12 cellular contexts compared by ENCODE assay signal in genomic region chr22:29044657-29045176, GRCh38. TPM values are rescaled to one million over a fixed set of nuclear protein-coding genes. Genes with fewer than 3 reads are reported as not detected.
DNase-seq lines count a peak whose midpoint lies in the region; ATAC-seq, FAIRE-seq and TF ChIP-seq lines count a peak whose summit lies in the region.
"Had no signal": no experiment of that assay in that cellular context is flagged by ENCODE, and none has a peak within 500 bp of the region (broad histone marks: within the 10 kb centered on the region; RNA-seq: fewer than 3 reads in every experiment).

No MANE protein-coding gene starts in this region.

- H3K9me2 ChIP-seq in hepatocyte (replicated peaks; ENCODE audit: insufficient read depth) = no peaks in the 10 kb centered on the region

- CTCF ChIA-PET in GM12878 (lab: Yijun Ruan, JAX) = interaction anchor here (5.5 kb wide), 1 partner anchor 201 kb away, joined by 28 read pairs; no protein-coding TSS in a partner anchor
- CTCF ChIA-PET in activated CD8-positive, alpha-beta memory T cell treated with anti-CD3 and anti-CD28 coated beads, Interleukin-2, amount 10 ng/mL, durations not matched to agents 7 days and 5 days (lab: Charles Lee) = interaction anchor here (0.7 to 6.1 kb wide), 2 partner anchors 187 to 192 kb away, joined by 4 to 56 read pairs; no protein-coding TSS in a partner anchor

- DNase-seq in HFFc6 (peak; percentile 74), GM12878 (ENCODE audit: low read depth, low spot score) (no peak), hepatocyte (ENCODE audit: low spot score) (peak; percentile 28), stromal cell of bone marrow (ENCODE audit: low read depth) (peak; percentile 67)
- DNase-seq in activated CD8-positive, alpha-beta memory T cell treated with anti-CD3 and anti-CD28 coated beads, Interleukin-2, amount 10 ng/mL, durations not matched to agents 7 days and 5 days = no peak
- no peak for DNase-seq in activated naive CD4-positive, alpha-beta T cell treated with anti-CD3 and anti-CD28 coated beads, Interleukin-2, amount 50 U/mL, for 16 hours
- DNase-seq: immature natural killer cell, NCI-H2171 had no signal

- H3K4me3 Mint-ChIP-seq in HFFc6 = peak overlapping the region; percentile 78
- H3K4me3 Mint-ChIP-seq in activated CD8-positive, alpha-beta memory T cell treated with anti-CD3 and anti-CD28 coated beads, Interleukin-2, amount 10 ng/mL, durations not matched to agents 7 days and 5 days = no peak overlapping the region
- H3K4me3 Mint-ChIP-seq: immature natural killer cell had no signal

- SMC1A ChIA-PET in GM12878 (lab: Charles Lee; ENCODE audit: uncharacterized antibody, unreplicated experiment) = interaction anchor here (1.2 to 3.0 kb wide), 2 partner anchors 26 to 109 kb away, joined by 3 to 7 read pairs; no protein-coding TSS in a partner anchor

- no peak for TF ChIP-seq POLR2A in GM12878 (IDR thresholded peaks at IDR 0.05; ENCODE audit: low read depth, low read length)

- H3K27me3 ChIP-seq in GM12878 (replicated peaks in 1 of 2; ENCODE audit: control insufficient read depth in 2 of 2, insufficient read depth in 2 of 2, low read length in 1 of 2) = no peaks in the 10 kb centered on the region; a peak in 1 of 4 replicates
- H3K27me3 ChIP-seq in hepatocyte = no peaks in the 10 kb centered on the region

- H2AFZ ChIP-seq in GM12878 (ENCODE audit: control insufficient read depth, low read depth, low read length) (no peak overlapping the region), hepatocyte (no peak overlapping the region)

- H3K36me3 ChIP-seq in GM12878 (ENCODE audit: control insufficient read depth in 2 of 2, insufficient read depth in 2 of 2, low read length in 1 of 2) (peaks cover 0 to 15% of the 10 kb centered on the region in 2 experiments; a peak in 2 of 4 replicates), hepatocyte (replicated peaks; ENCODE audit: insufficient read depth, low read depth) (no peaks in the 10 kb centered on the region)

- POLR2A ChIA-PET in GM12878 (lab: Charles Lee) = interaction anchor here (0.6 kb wide), 2 partner anchors 78 to 199 kb away, joined by 4 to 6 read pairs; no protein-coding TSS in a partner anchor

- no peaks in the 10 kb centered on the region for H3K79me2 ChIP-seq in GM12878 (ENCODE audit: control insufficient read depth, insufficient read depth, low read length)
- peaks cover 10% of the 10 kb centered on the region for H3K79me2 ChIP-seq in hepatocyte

- H3K4me2 ChIP-seq in GM12878 (ENCODE audit: control insufficient read depth, insufficient read depth) = no peak overlapping the region
- H3K4me2 ChIP-seq in hepatocyte = no peak overlapping the region

- H3K27ac Mint-ChIP-seq in HFFc6 = peak overlapping the region; percentile 98
- H3K27ac Mint-ChIP-seq in activated CD8-positive, alpha-beta memory T cell treated with anti-CD3 and anti-CD28 coated beads, Interleukin-2, amount 10 ng/mL, durations not matched to agents 7 days and 5 days = no peak overlapping the region
- H3K27ac Mint-ChIP-seq: immature natural killer cell had no signal

- H3K4me3 ChIP-seq in GM12878 (no peak overlapping the region), hepatocyte (no peak overlapping the region)

- RAD21 ChIA-PET in GM12878 (lab: Charles Lee; ENCODE audit: unreplicated experiment) = interaction anchor here (0.8 kb wide), 1 partner anchor 109 kb away, joined by 3 read pairs; no protein-coding TSS in a partner anchor

- no peak overlapping the region for H3K9ac ChIP-seq in GM12878 (ENCODE audit: control insufficient read depth, insufficient read depth, low read length)

- no peaks in the 10 kb centered on the region for H3K9me3 Mint-ChIP-seq in HFFc6
- no peaks in the 10 kb centered on the region for H3K9me3 Mint-ChIP-seq in activated CD8-positive, alpha-beta memory T cell treated with anti-CD3 and anti-CD28 coated beads, Interleukin-2, amount 10 ng/mL, durations not matched to agents 7 days and 5 days (ENCODE audit: low read depth)
- H3K9me3 Mint-ChIP-seq: immature natural killer cell had no signal

- intact Hi-C loops in GM12878 (cut with micrococcal nuclease; ENCODE audit: unreplicated experiment) = loop anchor here (10.0 kb wide), 1 partner anchor 110 kb away; no protein-coding TSS in a partner anchor

- no peaks in the 10 kb centered on the region for H4K20me1 ChIP-seq in GM12878 (ENCODE audit: control insufficient read depth, insufficient read depth)
- no peaks in the 10 kb centered on the region for H4K20me1 ChIP-seq in hepatocyte (ENCODE audit: insufficient read depth, poor library complexity, severe bottlenecking)

- H3K9me3 ChIP-seq in GM12878 (replicated peaks; ENCODE audit: control insufficient read depth, insufficient read depth, low read length) = no peaks in the 10 kb centered on the region
- no peaks in the 10 kb centered on the region for H3K9me3 ChIP-seq in hepatocyte (ENCODE audit: low read depth)

- H3K27ac ChIP-seq in GM12878 (ENCODE audit: control insufficient read depth, insufficient read depth) (no peak overlapping the region), hepatocyte (peak overlapping the region; percentile 46)

- TF ChIP-seq EP300 in GM12878 (IDR thresholded peaks at IDR 0.05; ENCODE audit: borderline replicate concordance in 1 of 2, control insufficient read depth in 1 of 2, low read depth in 2 of 2, low read length in 2 of 2) = no peak

- no peak for ATAC-seq in GM12878
- no peak for ATAC-seq in activated CD8-positive, alpha-beta memory T cell treated with anti-CD3 and anti-CD28 coated beads, Interleukin-2, amount 10 ng/mL, durations not matched to agents 7 days and 5 days
- ATAC-seq in HG03025 (IDR thresholded peaks at IDR 0.05; ENCODE audit: low FRiP score, unreplicated experiment) = no peak
- no peak for ATAC-seq in HG03139 (IDR thresholded peaks at IDR 0.05; ENCODE audit: unreplicated experiment)

- no peak for TF ChIP-seq RAD21 in GM12878 (IDR thresholded peaks at IDR 0.05; ENCODE audit: insufficient read depth, low read depth, low read length)

- in situ Hi-C loops in GM12878 (cut with MboI) = loop anchor here (25.0 kb wide), 1 partner anchor 1007 kb away; no protein-coding TSS in a partner anchor

- H3K4me1 ChIP-seq in GM12878 (ENCODE audit: control insufficient read depth, insufficient read depth, low read length) (no peaks in the 10 kb centered on the region), hepatocyte (ENCODE audit: insufficient read depth) (peaks cover 3% of the 10 kb centered on the region)

- WGBS in GM12878 (ENCODE audit: insufficient coverage, insufficient replicate concordance, low lambda C conversion rate, missing lambda C conversion rate) = 46% methylated on average over 13 of the region's 13 CpGs
- 81% methylated on average over 13 of the region's 13 CpGs for WGBS in hepatocyte (ENCODE audit: low lambda C conversion rate, missing lambda C conversion rate)

- peak; percentile 31 for FAIRE-seq in GM12878 (lab: Jason Lieb, UNC)

- no peak for TF ChIP-seq CTCF in HFFc6 (IDR thresholded peaks at IDR 0.05)
- TF ChIP-seq CTCF in GM12878 (IDR thresholded peaks at IDR 0.05 in 2 of 3, conservative IDR thresholded peaks at IDR 0.05 in 1 of 3; ENCODE audit: control insufficient read depth in 2 of 3, extremely low read depth in 1 of 3, insufficient read depth in 1 of 3, low read depth in 3 of 3, low read length in 3 of 3) = no peak
- TF ChIP-seq CTCF in hepatocyte (IDR thresholded peaks at IDR 0.05; ENCODE audit: poor library complexity) = no peak

- no peaks in the 10 kb centered on the region; the same call in 1 of the 2 replicates for H3K27me3 Mint-ChIP-seq in HFFc6 (ENCODE audit: insufficient read depth)
- H3K27me3 Mint-ChIP-seq in activated CD8-positive, alpha-beta memory T cell treated with anti-CD3 and anti-CD28 coated beads, Interleukin-2, amount 10 ng/mL, durations not matched to agents 7 days and 5 days = peaks cover 12% of the 10 kb centered on the region

- peaks cover 47% of the 10 kb centered on the region for H3K4me1 Mint-ChIP-seq in HFFc6 (ENCODE audit: low read depth)
- no peaks in the 10 kb centered on the region for H3K4me1 Mint-ChIP-seq in activated CD8-positive, alpha-beta memory T cell treated with anti-CD3 and anti-CD28 coated beads, Interleukin-2, amount 10 ng/mL, durations not matched to agents 7 days and 5 days
- H3K4me1 Mint-ChIP-seq: immature natural killer cell had no signal

- H3K36me3 Mint-ChIP-seq in HFFc6 (ENCODE audit: low read depth) = no peaks in the 10 kb centered on the region
- H3K36me3 Mint-ChIP-seq in activated CD8-positive, alpha-beta memory T cell treated with anti-CD3 and anti-CD28 coated beads, Interleukin-2, amount 10 ng/mL, durations not matched to agents 7 days and 5 days = no peaks in the 10 kb centered on the region

- BruUV-seq in GM12878 (replicated peaks; lab: Mats Ljungman, UMichigan) = no TSS peak

RNA-seq across cellular contexts. Expression of gene C22orf31, which starts 16.9 kb away (rescaled TPM):
- total RNA-seq in HFFc6 (2021; fragmentation: NEBNext Ultra II Directional; extraction: Animal tissue kit (Norgen Biotek cat#: 25700)) = not detected
- not detected in 2 replicates for total RNA-seq in GM12878 (2013; cell fraction: nucleolus; rRNA removed)
- total RNA-seq in GM12878 (2014; rRNA removed) (not detected in 2 replicates), GM12878 (2014; rRNA removed; fragmentation: Illumina TruSeq; extraction: Trizol) (not detected in 2 replicates), GM12878 (2021) (not detected in 2 replicates), hepatocyte (not detected in 2 replicates)
- not detected for polyA plus RNA-seq in GM12878 (2011; ENCODE audit: low read depth)
- polyA plus RNA-seq in GM12878 (2011; rRNA removed) (not detected in 2 replicates), GM12878 (2014; fragmentation: Illumina TruSeq; extraction: Trizol) (not detected in 2 replicates), GM12878 (2014; fragmentation: Nextera tagmentation; extraction: Ambion mirVana) (not detected), GM12878 (2014; rRNA removed) (not detected in 2 replicates), GM12878 (2016; fragmentation: Nextera tagmentation; extraction: Ambion mirVana) (not detected), hepatocyte (0.16 TPM in 1 of 2 replicates, not detected in the other)
- 0.06 TPM in 1 of 2 replicates, not detected in the other for polyA plus RNA-seq in GM12878 (2011; cell fraction: cytosol; rRNA removed)
- not detected in 2 replicates for polyA plus RNA-seq in GM12878 (2011; cell fraction: nucleus; rRNA removed)
- polyA plus RNA-seq in GM12878 (2012) = not detected in 2 replicates
- not detected in 2 replicates for polyA minus RNA-seq in GM12878 (2011; rRNA and poly(A)+ RNA removed)
- not detected in 2 replicates for polyA minus RNA-seq in GM12878 (2011; cell fraction: cytosol; rRNA and poly(A)+ RNA removed)
- polyA minus RNA-seq in GM12878 (2011; cell fraction: nucleus; rRNA and poly(A)+ RNA removed) = not detected in 2 replicates
- total RNA-seq in activated CD8-positive, alpha-beta memory T cell treated with anti-CD3 and anti-CD28 coated beads, Interleukin-2, amount 10 ng/mL, durations not matched to agents 7 days and 5 days = not detected
- total RNA-seq: cerebellum, pulmonary artery endothelial cell had no signal
- polyA plus RNA-seq: immature natural killer cell had no signal

RNA-seq across cellular contexts. Expression of gene KREMEN1, which starts 28.1 kb away (rescaled TPM):
- 1 to 10 TPM in 1 of 6 experiments, under 1 TPM in 5; 0.50 to 1.1 (median 0.59) TPM for total RNA-seq in HFFc6 (2021; fragmentation: NEBNext Ultra II Directional; extraction: Animal tissue kit (Norgen Biotek cat#: 25700))
- 1.3 TPM in 2 replicates for total RNA-seq in GM12878 (2013; cell fraction: nucleolus; rRNA removed)
- 0.17 and 0.27 TPM in 2 replicates for total RNA-seq in GM12878 (2014; rRNA removed)
- total RNA-seq in GM12878 (2014; rRNA removed; fragmentation: Illumina TruSeq; extraction: Trizol) = 0.13 and 0.14 TPM in 2 replicates
- total RNA-seq in GM12878 (2021) = 0.40 and 0.46 TPM in 2 replicates
- polyA plus RNA-seq in GM12878 (2011; ENCODE audit: low read depth) = 0.21 TPM
- polyA plus RNA-seq in GM12878 (2011; rRNA removed) = 1.8 and 2.5 TPM in 2 replicates
- 3.0 and 3.5 TPM in 2 replicates for polyA plus RNA-seq in GM12878 (2011; cell fraction: cytosol; rRNA removed)
- polyA plus RNA-seq in GM12878 (2011; cell fraction: nucleus; rRNA removed) = 1.2 and 2.0 TPM in 2 replicates
- 0.27 and 0.47 TPM in 2 replicates for polyA plus RNA-seq in GM12878 (2012)
- polyA plus RNA-seq in GM12878 (2014; fragmentation: Illumina TruSeq; extraction: Trizol) = 0.05 and 0.59 TPM in 2 replicates
- polyA plus RNA-seq in GM12878 (2014; fragmentation: Nextera tagmentation; extraction: Ambion mirVana) = under 1 TPM; 0.10 to 0.11 TPM
- 0.37 and 0.74 TPM in 2 replicates for polyA plus RNA-seq in GM12878 (2014; rRNA removed)
- polyA plus RNA-seq in GM12878 (2016; fragmentation: Nextera tagmentation; extraction: Ambion mirVana) = under 1 TPM in 1 of 2 experiments, not detected in 1; 0.20 TPM
- 4.3 and 5.2 TPM in 2 replicates for polyA minus RNA-seq in GM12878 (2011; rRNA and poly(A)+ RNA removed)
- 1.9 and 2.7 TPM in 2 replicates for polyA minus RNA-seq in GM12878 (2011; cell fraction: cytosol; rRNA and poly(A)+ RNA removed)
- polyA minus RNA-seq in GM12878 (2011; cell fraction: nucleus; rRNA and poly(A)+ RNA removed) = 1.2 and 2.2 TPM in 2 replicates
- 8.3 and 10.5 TPM in 2 replicates for total RNA-seq in hepatocyte
- 7.5 and 9.0 TPM in 2 replicates for polyA plus RNA-seq in hepatocyte
- total RNA-seq in activated CD8-positive, alpha-beta memory T cell treated with anti-CD3 and anti-CD28 coated beads, Interleukin-2, amount 10 ng/mL, durations not matched to agents 7 days and 5 days = under 1 TPM; 0.09 to 0.47 TPM
- polyA plus RNA-seq: immature natural killer cell had no signal

Comparison
In these comparisons a context has a peak if more than half of its experiments do, and no peak if none do; other contexts are left out.
1. DNase-seq: peak in HFFc6 (single experiment), hepatocyte (single experiment) and stromal cell of bone marrow (single experiment); none in GM12878 (single experiment), activated CD8-positive, alpha-beta memory T cell treated with anti-CD3 and anti-CD28 coated beads, Interleukin-2, amount 10 ng/mL, durations not matched to agents 7 days and 5 days (single experiment) and activated naive CD4-positive, alpha-beta T cell treated with anti-CD3 and anti-CD28 coated beads, Interleukin-2, amount 50 U/mL, for 16 hours (single experiment).